Comparison of ENCODE assay signal across 8 cellular contexts in the genomic region with DNA sequence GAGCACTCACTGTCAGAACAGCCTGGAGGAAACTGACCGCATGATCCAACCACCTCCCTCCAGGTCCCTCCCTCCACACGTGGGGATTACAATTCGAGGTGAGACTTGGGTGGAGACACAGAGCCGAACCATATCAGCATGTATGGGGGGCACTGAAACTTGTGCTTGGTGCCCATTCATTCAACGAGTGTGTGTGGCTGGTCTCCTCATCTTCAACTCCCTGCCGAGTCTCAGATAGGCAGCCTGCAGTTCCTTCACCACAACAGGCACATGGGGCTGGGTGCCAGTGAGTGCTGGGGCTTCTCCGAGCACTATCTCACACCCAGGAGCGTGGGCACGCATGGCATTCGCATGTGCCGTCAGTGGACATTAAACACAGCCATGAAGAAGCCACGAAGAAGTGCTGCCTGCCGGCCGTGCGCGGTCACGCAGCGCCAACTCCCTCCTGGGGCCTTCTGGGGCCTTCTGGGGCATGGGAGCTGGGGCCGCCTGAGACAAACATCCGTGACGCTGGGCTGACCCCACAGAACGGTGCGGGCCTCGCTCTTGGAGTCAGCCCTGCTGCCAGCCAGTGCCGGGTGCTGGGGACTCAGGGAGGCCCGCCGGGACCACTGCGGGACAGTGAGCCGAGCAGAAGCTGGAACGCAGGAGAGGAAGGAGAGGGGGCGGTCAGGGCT. TPM values are rescaled to one million over a fixed set of nuclear protein-coding genes. Genes with fewer than 3 reads are reported as not detected.
DNase-seq lines count a peak whose midpoint lies in the region; ATAC-seq and TF ChIP-seq lines count a peak whose summit lies in the region.

No MANE protein-coding gene starts in this region.

- no peak for TF ChIP-seq POLR2A in adrenal gland (IDR thresholded peaks at IDR 0.05)
- no peak for TF ChIP-seq POLR2A in lower leg skin (IDR thresholded peaks at IDR 0.05)

- intact Hi-C loops in adrenal gland (cut with DNase I) = no loop called here
- intact Hi-C loops in lower leg skin (cut with DNase I; ENCODE audit: low total_unique reads) = no loop called here

- H3K4me3 ChIP-seq in adrenal gland (peak overlapping the region in 2 of 4 donors; percentile 81 to 91), lower leg skin (ENCODE audit: low read depth, poor library complexity, severe bottlenecking) (peak overlapping the region; percentile 19), urinary bladder (ENCODE audit: low read depth, low read length) (peak overlapping the region; percentile 59)

- H3K9me3 ChIP-seq in adrenal gland (replicated peaks in 1 of 3) = no peaks in the 10 kb centered on the region

- peak; percentile 2 for ATAC-seq in HG03097 (IDR thresholded peaks at IDR 0.05; ENCODE audit: low FRiP score, unreplicated experiment)
- ATAC-seq in HG03108 (IDR thresholded peaks at IDR 0.05; ENCODE audit: unreplicated experiment) = no peak

- H3K27me3 ChIP-seq in adrenal gland = no peaks in the 10 kb centered on the region

- H3K27ac ChIP-seq in adrenal gland = peak overlapping the region; percentile 82 to 92 (median 84)
- peak overlapping the region; percentile 69 for H3K27ac ChIP-seq in urinary bladder (ENCODE audit: low read depth)

- 38 to 72% (median 44%) methylated on average over 7 to 31 of the region's 31 CpGs for WGBS in adrenal gland, 4 donors
- WGBS in lower leg skin, 2 donors = 33 to 48% methylated on average over 21 to 25 of the region's 31 CpGs
- 33% methylated on average over 31 of the region's 31 CpGs for WGBS in urinary bladder

- H3K36me3 ChIP-seq in adrenal gland (replicated peaks in 1 of 2) (peaks cover 0 to 14% of the 10 kb centered on the region in 2 donors), urinary bladder (ENCODE audit: insufficient read depth) (no peaks in the 10 kb centered on the region)

- H3K4me1 ChIP-seq in adrenal gland (replicated peaks in 1 of 2) = peaks cover 19 to 31% of the 10 kb centered on the region in 2 donors
- H3K4me1 ChIP-seq in urinary bladder (ENCODE audit: insufficient read depth) = peaks cover 4% of the 10 kb centered on the region

- DNase-seq in COLO668 (lab: John Stamatoyannopoulos, UW; ENCODE audit: unreplicated experiment) (peak; percentile 50), adrenal gland (peak in 1 of 7 donors; percentile 23), lower leg skin (ENCODE audit: low spot score in 2 of 2) (peak in 1 of 2 donors; percentile 79), NCI-H524 treated with DMSO at 0.1 percent for 48 hours (lab: John Stamatoyannopoulos, UW) (no peak), DMS153 (lab: John Stamatoyannopoulos, UW) (no peak)

- no peak for TF ChIP-seq CTCF in adrenal gland (IDR thresholded peaks at IDR 0.05)
- TF ChIP-seq CTCF in lower leg skin (IDR thresholded peaks at IDR 0.05) = no peak

RNA-seq across cellular contexts. Expression of gene RTEL1, which starts 0.7 kb away (rescaled TPM):
- 100 to 1,000 TPM in 1 of 8 donors, 10 to 100 TPM in 7; 12.4 to 110 (median 32.1) TPM for total RNA-seq in adrenal gland
- polyA plus RNA-seq in adrenal gland = 100 to 1,000 TPM in 1 of 3 donors, 10 to 100 TPM in 1, 1 to 10 TPM in 1; 9.4 to 109 (median 70.8) TPM
- total RNA-seq in lower leg skin = 10 to 100 TPM in 3 of 4 donors, 1 to 10 TPM in 1; 8.5 to 38.3 (median 12.7) TPM
- 13.3 TPM for total RNA-seq in urinary bladder
- 12.3 TPM for polyA plus RNA-seq in urinary bladder

RNA-seq across cellular contexts. Expression of gene STMN3, which starts 4.2 kb away (rescaled TPM):
- total RNA-seq in adrenal gland (10 to 100 TPM; 29.2 to 85.0 (median 52.1) TPM), lower leg skin (10 to 100 TPM in 3 of 4 donors, 1 to 10 TPM in 1; 9.4 to 23.0 (median 12.0) TPM), urinary bladder (17.7 TPM)
- polyA plus RNA-seq in adrenal gland (100 to 1,000 TPM in 1 of 3 donors, 10 to 100 TPM in 2; 34.5 to 109 (median 72.3) TPM), urinary bladder (44.7 TPM)

RNA-seq across cellular contexts. Expression of gene GMEB2, which starts 30.5 kb away (rescaled TPM):
- total RNA-seq in adrenal gland (10 to 100 TPM in 6 of 8 donors, 1 to 10 TPM in 2; 8.8 to 18.2 (median 12.5) TPM), lower leg skin (10 to 100 TPM; 11.9 to 18.3 (median 13.7) TPM), urinary bladder (7.7 TPM)
- polyA plus RNA-seq in adrenal gland (10 to 100 TPM in 2 of 3 donors, 1 to 10 TPM in 1; 4.2 to 13.9 (median 13.6) TPM), urinary bladder (12.1 TPM)

RNA-seq across cellular contexts. Expression of gene TNFRSF6B, which starts 39.1 kb away (rescaled TPM):
- 1 to 10 TPM in 5 of 8 donors, under 1 TPM in 1, not detected in 2; 0.78 to 6.7 (median 2.6) TPM for total RNA-seq in adrenal gland
- 10 to 100 TPM in 2 of 3 donors, not detected in 1; 36.1 to 43.3 TPM for polyA plus RNA-seq in adrenal gland
- 10 to 100 TPM in 2 of 4 donors, 1 to 10 TPM in 2; 3.0 to 49.5 (median 12.1) TPM for total RNA-seq in lower leg skin
- total RNA-seq in urinary bladder = 0.42 TPM
- 35.6 TPM for polyA plus RNA-seq in urinary bladder

RNA-seq across cellular contexts. Expression of gene ARFRP1, which starts 50.4 kb away (rescaled TPM):
- total RNA-seq in adrenal gland = 10 to 100 TPM; 31.7 to 63.8 (median 42.2) TPM
- 10 to 100 TPM; 18.8 to 75.9 (median 52.2) TPM for polyA plus RNA-seq in adrenal gland
- total RNA-seq in lower leg skin = 10 to 100 TPM; 20.7 to 42.6 (median 34.7) TPM
- total RNA-seq in urinary bladder = 17.9 TPM
- 40.8 TPM for polyA plus RNA-seq in urinary bladder
